ENCODE assay signal across 12 cellular contexts in the genomic region with DNA sequence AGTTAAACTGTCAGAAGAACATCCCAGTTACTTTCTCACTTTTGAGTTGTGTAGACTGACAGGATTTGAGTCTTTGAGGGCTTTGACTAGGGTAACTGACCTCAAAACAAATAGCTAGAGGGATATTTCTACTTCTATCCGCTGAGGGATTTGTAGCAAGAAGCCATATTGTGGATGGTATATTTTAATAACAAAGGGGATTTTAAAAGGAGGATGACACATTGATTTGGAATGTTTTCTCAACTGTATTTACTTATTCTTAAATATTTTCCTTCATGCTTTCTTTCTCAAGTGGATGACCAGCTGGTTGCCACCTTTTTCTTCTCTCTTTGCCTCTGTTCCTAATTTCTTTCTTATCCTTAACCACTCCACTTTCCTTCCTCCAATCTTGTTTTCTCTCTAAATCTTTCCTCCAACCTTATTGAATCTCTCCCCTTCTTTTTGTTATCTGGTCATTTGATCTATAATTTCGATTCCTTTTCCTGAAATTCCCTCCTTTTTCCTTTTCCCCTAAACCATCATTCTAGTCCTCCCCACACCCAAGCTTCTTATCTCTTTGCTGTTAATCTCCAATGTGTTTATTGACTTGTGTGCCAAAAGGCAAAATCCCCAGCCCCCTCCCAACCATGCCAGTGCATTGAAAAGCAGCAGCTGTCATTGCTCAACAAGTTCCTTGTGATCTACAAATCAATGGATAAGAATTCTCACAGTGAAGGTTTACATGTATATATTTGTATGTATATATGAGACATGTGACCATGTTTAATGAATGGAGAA.
DNase-seq lines count a peak whose midpoint lies in the region; ATAC-seq and TF ChIP-seq lines count a peak whose summit lies in the region.
"Had no signal": no experiment of that assay in that cellular context is flagged by ENCODE, and none has a peak within 500 bp of the region (broad histone marks: within the 10 kb centered on the region; RNA-seq: fewer than 3 reads in every experiment).

No MANE protein-coding gene starts in this region.

- ATAC-seq in heart right ventricle (no peak), left lung (no peak), HG02678 (IDR thresholded peaks at IDR 0.05; ENCODE audit: unreplicated experiment) (no peak), GM19463 (IDR thresholded peaks at IDR 0.05; ENCODE audit: unreplicated experiment) (no peak)

- H3K36me3 ChIP-seq in heart right ventricle = no peaks in the 10 kb centered on the region
- H3K36me3 ChIP-seq in left lung = no peaks in the 10 kb centered on the region
- no peaks in the 10 kb centered on the region for H3K36me3 ChIP-seq in vagina
- no peaks in the 10 kb centered on the region for H3K36me3 ChIP-seq in CD8-positive, alpha-beta memory T cell (ENCODE audit: insufficient read depth, low read length)

- no peak for DNase-seq in heart right ventricle
- no peak for DNase-seq in cardiac septum (ENCODE audit: low spot score)
- peak; percentile 72 for DNase-seq in choroid plexus epithelial cell (ENCODE audit: low read depth)
- no peak for DNase-seq in left lung
- no peak for DNase-seq in vagina (ENCODE audit: extremely low spot score in 2 of 2)
- DNase-seq in CD8-positive, alpha-beta memory T cell = no peak
- DNase-seq: activated CD4-positive, alpha-beta T cell treated with anti-CD3 and anti-CD28 coated beads, Interleukin-2, amount 10 ng/mL, durations not matched to agents 7 days and 5 days; NCI-H2171 treated with DMSO at 0.1 percent for 48 hours; SHP77 treated with DMSO at 0.1 percent for 48 hours had no signal

- TF ChIP-seq CTCF in heart right ventricle (IDR thresholded peaks at IDR 0.05) = no peak
- no peak for TF ChIP-seq CTCF in choroid plexus epithelial cell (conservative IDR thresholded peaks at IDR 0.05; ENCODE audit: low read depth, low read length)
- TF ChIP-seq CTCF in left lung (IDR thresholded peaks at IDR 0.05) = no peak
- TF ChIP-seq CTCF in vagina (IDR thresholded peaks at IDR 0.05) = no peak

- POLR2A ChIA-PET in CD8-positive, alpha-beta memory T cell (lab: Charles Lee) = no interaction called here

- H3K4me1 ChIP-seq in heart right ventricle = peaks cover 5 to 36% (median 23%) of the 10 kb centered on the region in 9 donors
- H3K4me1 ChIP-seq in left lung = peaks cover 12 to 39% of the 10 kb centered on the region in 2 donors
- H3K4me1 ChIP-seq in vagina = peaks cover 39% of the 10 kb centered on the region
- no peaks in the 10 kb centered on the region for H3K4me1 ChIP-seq in CD8-positive, alpha-beta memory T cell (ENCODE audit: insufficient read depth, low read length)

- H3K36me3 Mint-ChIP-seq in CD8-positive, alpha-beta memory T cell = peaks cover 0 to 4% (median 2%) of the 10 kb centered on the region in 3 donors

- CTCF ChIA-PET in CD8-positive, alpha-beta memory T cell (lab: Charles Lee) = no interaction called here

- no peaks in the 10 kb centered on the region for H3K4me1 Mint-ChIP-seq in CD8-positive, alpha-beta memory T cell

- no peaks in the 10 kb centered on the region for H3K9me3 Mint-ChIP-seq in CD8-positive, alpha-beta memory T cell

- H3K4me3 ChIP-seq in heart right ventricle (no peak overlapping the region), choroid plexus epithelial cell (ENCODE audit: low read depth, low read length) (no peak overlapping the region), left lung (no peak overlapping the region), vagina (no peak overlapping the region)
- no peak overlapping the region for H3K4me3 ChIP-seq in CD8-positive, alpha-beta memory T cell (ENCODE audit: low read length)

- TF ChIP-seq POLR2A in vagina (IDR thresholded peaks at IDR 0.05) = no peak

- H3K27me3 Mint-ChIP-seq in CD8-positive, alpha-beta memory T cell = no peaks in the 10 kb centered on the region
- H3K27me3 Mint-ChIP-seq: activated CD4-positive, alpha-beta T cell treated with anti-CD3 and anti-CD28 coated beads, Interleukin-2, amount 10 ng/mL, durations not matched to agents 7 days and 5 days; activated naive CD8-positive, alpha-beta T cell had no signal

- intact Hi-C loops in heart right ventricle (cut with DNase I) (loop anchor here in 1 of 10 donors (5.0 kb wide), 2 partner anchors 84 to 289 kb away; no protein-coding TSS in a partner anchor), cardiac septum (cut with DNase I) (loop anchor here (5.0 kb wide), 1 partner anchor 289 kb away; no protein-coding TSS in a partner anchor), left lung (cut with DNase I) (no loop called here), vagina (cut with DNase I) (no loop called here)

- H3K27me3 ChIP-seq in heart right ventricle = no peaks in the 10 kb centered on the region
- H3K27me3 ChIP-seq in left lung = no peaks in the 10 kb centered on the region
- H3K27me3 ChIP-seq in vagina = no peaks in the 10 kb centered on the region
- H3K27me3 ChIP-seq in CD8-positive, alpha-beta memory T cell (ENCODE audit: insufficient read depth, low read length, poor library complexity, severe bottlenecking) = no peaks in the 10 kb centered on the region

- H3K4me3 Mint-ChIP-seq in CD8-positive, alpha-beta memory T cell = no peak overlapping the region
- H3K4me3 Mint-ChIP-seq: activated CD4-positive, alpha-beta T cell treated with anti-CD3 and anti-CD28 coated beads, Interleukin-2, amount 10 ng/mL, durations not matched to agents 7 days and 5 days; activated naive CD8-positive, alpha-beta T cell had no signal

- no peak overlapping the region for H3K27ac Mint-ChIP-seq in CD8-positive, alpha-beta memory T cell
- H3K27ac Mint-ChIP-seq: activated CD4-positive, alpha-beta T cell treated with anti-CD3 and anti-CD28 coated beads, Interleukin-2, amount 10 ng/mL, durations not matched to agents 7 days and 5 days had no signal

- WGBS in heart right ventricle, 2 donors = 77 to 80% methylated on average over 2 of the region's 2 CpGs

- H3K27ac ChIP-seq in heart right ventricle (peak overlapping the region in 7 of 10 donors; percentile 17 to 81 (median 71)), left lung (peak overlapping the region; percentile 75 to 89), vagina (peak overlapping the region; percentile 78)
- no peak overlapping the region for H3K27ac ChIP-seq in CD8-positive, alpha-beta memory T cell (ENCODE audit: low read depth, low read length)

- no peaks in the 10 kb centered on the region for H3K9me3 ChIP-seq in heart right ventricle
- no peaks in the 10 kb centered on the region for H3K9me3 ChIP-seq in left lung
- H3K9me3 ChIP-seq in vagina = no peaks in the 10 kb centered on the region
- no peaks in the 10 kb centered on the region for H3K9me3 ChIP-seq in CD8-positive, alpha-beta memory T cell (ENCODE audit: low read length)
